1 cellular context compared by ENCODE assay signal in the genomic region with DNA sequence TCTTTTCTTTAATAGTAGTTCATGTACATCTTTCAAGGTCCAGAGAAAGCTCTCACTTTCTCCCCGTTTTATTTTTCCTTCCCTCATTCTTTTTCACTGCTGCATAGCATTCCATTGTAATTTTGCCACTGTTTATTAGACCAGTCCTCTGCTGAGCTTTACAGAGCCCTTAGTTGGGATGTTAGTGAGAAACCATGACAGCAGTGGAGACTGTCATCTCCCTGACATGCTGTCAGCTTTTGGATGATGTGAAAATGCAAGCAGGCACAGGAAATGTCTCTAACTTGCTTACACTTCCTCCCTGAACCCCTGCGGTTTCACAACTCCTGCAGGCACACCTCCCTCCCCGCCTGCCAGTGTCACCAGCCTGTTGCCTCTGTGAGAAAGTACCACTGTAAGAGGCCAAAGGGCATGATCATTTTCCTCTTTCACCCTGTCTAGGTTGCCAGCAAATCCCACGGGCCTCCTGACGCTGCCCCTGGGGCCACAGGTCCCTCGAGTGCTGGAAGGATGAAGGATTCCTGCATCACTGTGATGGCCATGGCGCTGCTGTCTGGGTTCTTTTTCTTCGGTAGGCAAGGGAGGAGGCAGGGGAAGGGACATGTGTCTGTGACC.
TF ChIP-seq lines count a peak whose summit lies in the region.

ITGAL (plus strand) TSS at position 415 of the 615 bp plus-strand sequence; CDS start at position 511, 96 bp downstream.

TF ChIP-seq in GM12878, 131 proteins besides CTCF, POLR2A, EP300 and RAD21 (continued from another document):
- TF ChIP-seq, protein P1, sequence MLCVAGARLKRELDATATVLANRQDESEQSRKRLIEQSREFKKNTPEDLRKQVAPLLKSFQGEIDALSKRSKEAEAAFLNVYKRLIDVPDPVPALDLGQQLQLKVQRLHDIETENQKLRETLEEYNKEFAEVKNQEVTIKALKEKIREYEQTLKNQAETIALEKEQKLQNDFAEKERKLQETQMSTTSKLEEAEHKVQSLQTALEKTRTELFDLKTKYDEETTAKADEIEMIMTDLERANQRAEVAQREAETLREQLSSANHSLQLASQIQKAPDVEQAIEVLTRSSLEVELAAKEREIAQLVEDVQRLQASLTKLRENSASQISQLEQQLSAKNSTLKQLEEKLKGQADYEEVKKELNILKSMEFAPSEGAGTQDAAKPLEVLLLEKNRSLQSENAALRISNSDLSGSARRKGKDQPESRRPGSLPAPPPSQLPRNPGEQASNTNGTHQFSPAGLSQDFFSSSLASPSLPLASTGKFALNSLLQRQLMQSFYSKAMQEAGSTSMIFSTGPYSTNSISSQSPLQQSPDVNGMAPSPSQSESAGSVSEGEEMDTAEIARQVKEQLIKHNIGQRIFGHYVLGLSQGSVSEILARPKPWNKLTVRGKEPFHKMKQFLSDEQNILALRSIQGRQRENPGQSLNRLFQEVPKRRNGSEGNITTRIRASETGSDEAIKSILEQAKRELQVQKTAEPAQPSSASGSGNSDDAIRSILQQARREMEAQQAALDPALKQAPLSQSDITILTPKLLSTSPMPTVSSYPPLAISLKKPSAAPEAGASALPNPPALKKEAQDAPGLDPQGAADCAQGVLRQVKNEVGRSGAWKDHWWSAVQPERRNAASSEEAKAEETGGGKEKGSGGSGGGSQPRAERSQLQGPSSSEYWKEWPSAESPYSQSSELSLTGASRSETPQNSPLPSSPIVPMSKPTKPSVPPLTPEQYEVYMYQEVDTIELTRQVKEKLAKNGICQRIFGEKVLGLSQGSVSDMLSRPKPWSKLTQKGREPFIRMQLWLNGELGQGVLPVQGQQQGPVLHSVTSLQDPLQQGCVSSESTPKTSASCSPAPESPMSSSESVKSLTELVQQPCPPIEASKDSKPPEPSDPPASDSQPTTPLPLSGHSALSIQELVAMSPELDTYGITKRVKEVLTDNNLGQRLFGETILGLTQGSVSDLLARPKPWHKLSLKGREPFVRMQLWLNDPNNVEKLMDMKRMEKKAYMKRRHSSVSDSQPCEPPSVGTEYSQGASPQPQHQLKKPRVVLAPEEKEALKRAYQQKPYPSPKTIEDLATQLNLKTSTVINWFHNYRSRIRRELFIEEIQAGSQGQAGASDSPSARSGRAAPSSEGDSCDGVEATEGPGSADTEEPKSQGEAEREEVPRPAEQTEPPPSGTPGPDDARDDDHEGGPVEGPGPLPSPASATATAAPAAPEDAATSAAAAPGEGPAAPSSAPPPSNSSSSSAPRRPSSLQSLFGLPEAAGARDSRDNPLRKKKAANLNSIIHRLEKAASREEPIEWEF (IDR thresholded peaks at IDR 0.05; ENCODE audit: insufficient replicate concordance, low read depth, low read length) = peak; percentile 75
- TF ChIP-seq BCL11A (IDR thresholded peaks at IDR 0.05; ENCODE audit: low read depth, low read length) (peak; percentile 58), POU2F2 (IDR thresholded peaks at IDR 0.05; ENCODE audit: borderline replicate concordance, low read depth, low read length) (peak; percentile 81; the same call in 1 of the 3 replicates), WRNIP1 (IDR thresholded peaks at IDR 0.05; ENCODE audit: borderline replicate concordance, low read depth, low read length) (0 out of 2 replicates have a peak, but pooled peaks have one; percentile 55), BACH1 (IDR thresholded peaks at IDR 0.05; ENCODE audit: borderline replicate concordance) (peak; percentile 81; the same call in 1 of the 2 replicates), PAX5 (IDR thresholded peaks at IDR 0.05; ENCODE audit: borderline replicate concordance, low read depth, low read length) (peak; percentile 85; the same call in 1 of the 2 replicates), MTA2 (IDR thresholded peaks at IDR 0.05; ENCODE audit: low read depth) (peak; percentile 86), SRF (IDR thresholded peaks at IDR 0.05; ENCODE audit: low read depth in 2 of 2, low read length in 2 of 2) (no peak), BMI1 (IDR thresholded peaks at IDR 0.05; ENCODE audit: borderline replicate concordance) (no peak), ATF7 (IDR thresholded peaks at IDR 0.05; ENCODE audit: low read depth) (peak; percentile 88), CHD2 (IDR thresholded peaks at IDR 0.05; ENCODE audit: borderline replicate concordance, low read depth, low read length) (peak; percentile 85; the same call in 1 of the 2 replicates), RELA (IDR thresholded peaks at IDR 0.05; ENCODE audit: borderline replicate concordance, partially characterized antibody) (no peak), NFYA (IDR thresholded peaks at IDR 0.05; ENCODE audit: borderline replicate concordance, low read depth, low read length) (no peak), EZH2 (IDR thresholded peaks at IDR 0.05; ENCODE audit: borderline replicate concordance, control insufficient read depth, low read depth, low read length) (no peak), SMAD1 (IDR thresholded peaks at IDR 0.05; ENCODE audit: low read depth, partially characterized antibody) (peak; percentile 83)
